9 cellular contexts compared by ENCODE assay signal in genomic region chr13:52809310-52809769, GRCh38. TPM values are rescaled to one million over a fixed set of nuclear protein-coding genes. Genes with fewer than 3 reads are reported as not detected.
DNase-seq lines count a peak whose midpoint lies in the region; ATAC-seq and TF ChIP-seq lines count a peak whose summit lies in the region.
"Had no signal": no experiment of that assay in that cellular context is flagged by ENCODE, and none has a peak within 500 bp of the region (broad histone marks: within the 10 kb centered on the region; RNA-seq: fewer than 3 reads in every experiment).

No MANE protein-coding gene starts in this region.

- peaks cover 0 to 4% (median 0%) of the 10 kb centered on the region in 4 donors for H3K4me1 Mint-ChIP-seq in CD4-positive, alpha-beta memory T cell

- H3F3A ChIP-seq in neural cell (ENCODE audit: insufficient read depth, low read length, poor library complexity, severe bottlenecking) = no peaks in the 10 kb centered on the region

- H3K27me3 Mint-ChIP-seq in CD4-positive, alpha-beta memory T cell = peaks cover 11 to 13% of the 10 kb centered on the region in 2 donors

- no peaks in the 10 kb centered on the region for H3K4me1 ChIP-seq in CD4-positive, alpha-beta memory T cell (ENCODE audit: insufficient read depth, low read length)
- H3K4me1 ChIP-seq in fibroblast of lung (ENCODE audit: control insufficient read depth, extremely low read depth, insufficient read depth, low read length) = no peaks in the 10 kb centered on the region

- H4K20me1 ChIP-seq in fibroblast of lung (ENCODE audit: control insufficient read depth, extremely low read depth, insufficient read depth, low read length) = no peaks in the 10 kb centered on the region
- H4K20me1 ChIP-seq in neural cell (ENCODE audit: insufficient read depth) = no peaks in the 10 kb centered on the region

- intact Hi-C loops in CD4-positive, alpha-beta memory T cell (cut with micrococcal nuclease) = no loop called here

- H3K79me2 ChIP-seq in fibroblast of lung (ENCODE audit: control insufficient read depth, insufficient read depth, low read length) (no peaks in the 10 kb centered on the region), neural cell (replicated peaks; ENCODE audit: insufficient read depth, low read length) (no peaks in the 10 kb centered on the region)

- peak; percentile 73 for ATAC-seq in HG03378 (IDR thresholded peaks at IDR 0.05; ENCODE audit: unreplicated experiment)

- H3K27ac Mint-ChIP-seq in CD4-positive, alpha-beta memory T cell = no peak overlapping the region

- DNase-seq in CD4-positive, alpha-beta memory T cell = peak in 4 of 5 donors; percentile 8 to 19 (median 10)
- DNase-seq in GM19238 (ENCODE audit: insufficient read length, low spot score) = peak; percentile 64
- DNase-seq in NCI-H345 (lab: John Stamatoyannopoulos, UW) = peak; percentile 57
- DNase-seq in activated CD4-positive, alpha-beta T cell treated with anti-CD3 and anti-CD28 coated beads, Interleukin-2, amount 50 U/mL, for 4 hours = peak; percentile 3
- DNase-seq in fibroblast of lung (ENCODE audit: low read depth in 2 of 2) = peak; percentile 35 to 40
- no peak for DNase-seq in T-helper 9 cell

- POLR2A ChIA-PET in CD4-positive, alpha-beta memory T cell (lab: Charles Lee; ENCODE audit: partially characterized antibody) = no interaction called here

- H3K9me3 Mint-ChIP-seq in CD4-positive, alpha-beta memory T cell = no peaks in the 10 kb centered on the region

- H3K27me3 ChIP-seq in CD4-positive, alpha-beta memory T cell (ENCODE audit: insufficient read depth, low read length) = no peaks in the 10 kb centered on the region
- no peaks in the 10 kb centered on the region for H3K27me3 ChIP-seq in fibroblast of lung (ENCODE audit: control insufficient read depth, insufficient read depth, low read length)
- H3K27me3 ChIP-seq in neural cell (ENCODE audit: insufficient read depth, low read depth, low read length) = no peaks in the 10 kb centered on the region

- H3K36me3 ChIP-seq in CD4-positive, alpha-beta memory T cell (ENCODE audit: insufficient read depth, low read length) = no peaks in the 10 kb centered on the region
- H3K36me3 ChIP-seq in fibroblast of lung (ENCODE audit: control insufficient read depth, insufficient read depth, low read length) = no peaks in the 10 kb centered on the region
- H3K36me3 ChIP-seq in neural cell (ENCODE audit: insufficient read depth, low read length) = no peaks in the 10 kb centered on the region

- CTCF ChIA-PET in CD4-positive, alpha-beta memory T cell (lab: Charles Lee; ENCODE audit: partially characterized antibody) = no interaction called here

- no peak overlapping the region for H3K4me3 ChIP-seq in CD4-positive, alpha-beta memory T cell (ENCODE audit: low read length in 2 of 2)
- H3K4me3 ChIP-seq in fibroblast of lung (replicated peaks in 1 of 4; ENCODE audit: control extremely low read depth in 1 of 4, insufficient read depth in 1 of 4, low read depth in 3 of 4, low read length in 4 of 4) (no peak overlapping the region), neural cell (ENCODE audit: low read length) (no peak overlapping the region)

- no peaks in the 10 kb centered on the region for H3K9me2 ChIP-seq in neural cell (ENCODE audit: insufficient read depth, low read length)

- H2AFZ ChIP-seq in fibroblast of lung (ENCODE audit: low read length) = no peak overlapping the region
- no peak overlapping the region for H2AFZ ChIP-seq in neural cell (ENCODE audit: low read depth, low read length)

- no peak overlapping the region for H3K4me2 ChIP-seq in fibroblast of lung (ENCODE audit: extremely low read depth, insufficient read depth, low read length)
- no peak overlapping the region for H3K4me2 ChIP-seq in neural cell (ENCODE audit: low read length)

- no peak for TF ChIP-seq EP300 in neural cell (conservative IDR thresholded peaks at IDR 0.05; ENCODE audit: poor library complexity, severe bottlenecking)

- no peaks in the 10 kb centered on the region for H3K36me3 Mint-ChIP-seq in CD4-positive, alpha-beta memory T cell

- H3K4me3 Mint-ChIP-seq in CD4-positive, alpha-beta memory T cell = no peak overlapping the region

- H3K9me3 ChIP-seq in CD4-positive, alpha-beta memory T cell (ENCODE audit: control insufficient read depth in 1 of 2, low read length in 2 of 2) = no peaks in the 10 kb centered on the region
- H3K9me3 ChIP-seq in fibroblast of lung (ENCODE audit: control insufficient read depth, insufficient read depth, low read depth, low read length) (no peaks in the 10 kb centered on the region), neural cell (ENCODE audit: low read length) (no peaks in the 10 kb centered on the region)

- TF ChIP-seq CTCF in fibroblast of lung (conservative IDR thresholded peaks at IDR 0.05 in 1 of 2, IDR thresholded peaks at IDR 0.05 in 1 of 2; ENCODE audit: low read depth in 1 of 2, low read length in 2 of 2) = no peak
- TF ChIP-seq CTCF in neural cell (IDR thresholded peaks at IDR 0.05; ENCODE audit: poor library complexity, severe bottlenecking) = peak; percentile 79

- H3K9ac ChIP-seq in fibroblast of lung (ENCODE audit: insufficient read depth, low read length) = no peak overlapping the region
- H3K9ac ChIP-seq in neural cell (ENCODE audit: low read length) = no peak overlapping the region

- no peak overlapping the region for H3K27ac ChIP-seq in CD4-positive, alpha-beta memory T cell (ENCODE audit: low read depth, low read length)
- no peak overlapping the region for H3K27ac ChIP-seq in fibroblast of lung (ENCODE audit: insufficient read depth, low read length)
- no peak overlapping the region for H3K27ac ChIP-seq in neural cell (ENCODE audit: low read length)

- peak; percentile 89 for TF ChIP-seq RAD21 in neural cell (conservative IDR thresholded peaks at IDR 0.05)

TF ChIP-seq in neural cell, 6 proteins besides CTCF, POLR2A, EP300 and RAD21:
- TF ChIP-seq EZH2 (IDR thresholded peaks at IDR 0.05; ENCODE audit: borderline replicate concordance, insufficient read depth, low read length, poor library complexity, severe bottlenecking) (no peak), SMC3 (conservative IDR thresholded peaks at IDR 0.05; ENCODE audit: poor library complexity) (peak; percentile 91), POLR2AphosphoS5 (IDR thresholded peaks at IDR 0.05) (no peak), TAF1 (IDR thresholded peaks at IDR 0.05; ENCODE audit: low read depth) (no peak), MXI1 (conservative IDR thresholded peaks at IDR 0.05; ENCODE audit: poor library complexity, severe bottlenecking) (no peak)

RNA-seq across cellular contexts. Expression of gene PCDH8, which starts 39.1 kb away (rescaled TPM):
- not detected for total RNA-seq in CD4-positive, alpha-beta memory T cell
- not detected for polyA plus RNA-seq in CD4-positive, alpha-beta memory T cell
- not detected in 2 replicates for total RNA-seq in fibroblast of lung
- polyA plus RNA-seq in fibroblast of lung (not detected in 2 replicates), neural cell (2.4 and 6.9 TPM in 2 replicates)
- not detected in 2 replicates for polyA plus RNA-seq in fibroblast of lung (2012)
- polyA minus RNA-seq in fibroblast of lung (ENCODE audit: low replicate concordance) (not detected in 2 replicates), neural cell (4.4 and 6.1 TPM in 2 replicates)
- total RNA-seq: T-helper 1 cell treated with Interleukin-12 subunit alpha and Interleukin-12 subunit beta and Interleukin-4 antibody, amounts not matched to agents 30 ng/mL and 1 ng/mL, for 36 hours had no signal
